ENCODE assay signal across 4 cellular contexts in genomic region chr11:27090357-27090948, GRCh38. TPM values are rescaled to one million over a fixed set of nuclear protein-coding genes. Genes with fewer than 3 reads are reported as not detected.
"Had no signal": no experiment of that assay in that cellular context is flagged by ENCODE, and none has a peak within 500 bp of the region (broad histone marks: within the 10 kb centered on the region; RNA-seq: fewer than 3 reads in every experiment).

No MANE protein-coding gene starts in this region.

RNA-seq across cellular contexts. Expression of gene BBOX1, which starts 49.8 kb away (rescaled TPM):
- total RNA-seq: activated CD4-positive, alpha-beta memory T cell treated with anti-CD3 and anti-CD28 coated beads, Interleukin-2, amount 10 ng/mL, durations not matched to agents 7 days and 5 days; activated CD8-positive, alpha-beta memory T cell treated with anti-CD3 and anti-CD28 coated beads, Interleukin-2, amount 10 ng/mL, durations not matched to agents 7 days and 5 days; PC-3; Peyer's patch had no signal
